In genomic region chr10:124048371-124049290, GRCh38 we compare ENCODE assay signal across 22 cellular contexts. TPM values are rescaled to one million over a fixed set of nuclear protein-coding genes. Genes with fewer than 3 reads are reported as not detected.
DNase-seq lines count a peak whose midpoint lies in the region; ATAC-seq and TF ChIP-seq lines count a peak whose summit lies in the region.
"Had no signal": no experiment of that assay in that cellular context is flagged by ENCODE, and none has a peak within 500 bp of the region (broad histone marks: within the 10 kb centered on the region; RNA-seq: fewer than 3 reads in every experiment).

No MANE protein-coding gene starts in this region.

- POLR2A ChIA-PET in HCT116 (lab: Charles Lee): no interaction called here

- no peak for TF ChIP-seq POLR2A in HCT116 (IDR thresholded peaks at IDR 0.05; ENCODE audit: borderline replicate concordance, extremely low read depth, insufficient read depth, insufficient read length)

- no peak for ATAC-seq in HCT116
- no peak for ATAC-seq in GM19023 (IDR thresholded peaks at IDR 0.05; ENCODE audit: unreplicated experiment)
- ATAC-seq in stimulated activated effector memory CD8-positive, alpha-beta T cell treated with anti-CD3 and anti-CD28 coated beads, Interleukin-12 subunit alpha, Interleukin-12 subunit beta, amount 100 ng/mL, for 72 hours: no peak
- ATAC-seq in HG03378 (IDR thresholded peaks at IDR 0.05; ENCODE audit: unreplicated experiment): no peak
- ATAC-seq: natural killer cell had no signal

- peaks cover 15% of the 10 kb centered on the region for H3K36me3 Mint-ChIP-seq in chondrocyte (ENCODE audit: low read depth)
- H3K36me3 Mint-ChIP-seq in stimulated activated effector memory CD8-positive, alpha-beta T cell treated with anti-CD3 and anti-CD28 coated beads, Interleukin-12 subunit alpha, Interleukin-12 subunit beta, amount 100 ng/mL, for 72 hours: no peaks in the 10 kb centered on the region
- H3K36me3 Mint-ChIP-seq: natural killer cell had no signal

- H3K27me3 ChIP-seq in HCT116 (ENCODE audit: insufficient read depth, low read length): no peaks in the 10 kb centered on the region
- no peaks in the 10 kb centered on the region for H3K27me3 ChIP-seq in liver (ENCODE audit: control insufficient read depth in 4 of 4, insufficient read depth in 4 of 4, low read length in 3 of 4)
- H3K27me3 ChIP-seq: BLaER1, cardiac muscle cell, suprapubic skin had no signal

- DNase-seq in HCT116 (ENCODE audit: low read depth, low spot score) (no peak), chondrocyte (ENCODE audit: low spot score) (peak; percentile 83), retina (peak; percentile 42), NCI-H2029 (lab: John Stamatoyannopoulos, UW) (no peak)
- no peak for DNase-seq in stimulated activated effector memory CD8-positive, alpha-beta T cell treated with anti-CD3 and anti-CD28 coated beads, Interleukin-12 subunit alpha, Interleukin-12 subunit beta, amount 100 ng/mL, for 72 hours (ENCODE audit: low spot score in 2 of 2)
- DNase-seq: activated CD4-positive, alpha-beta T cell treated with anti-CD3 and anti-CD28 coated beads, Interleukin-2, amount 50 U/mL, for 1 hour; activated gamma-delta T cell; KBM-7; natural killer cell; NCI-H1694; NCI-H2227 treated with DMSO at 0.1 percent for 48 hours; stimulated activated CD4-positive, alpha-beta T cell treated with anti-CD3 and anti-CD28 coated beads, Interleukin-15, amount 100 ng/mL, for 24 hours; T-helper 2 cell; WERI-Rb-1 had no signal

- intact Hi-C loops in HCT116 (cut with micrococcal nuclease): no loop called here

- H3K9me3 ChIP-seq in HCT116 (ENCODE audit: control insufficient read depth in 1 of 2, insufficient read depth in 1 of 2, low read depth in 1 of 2, low read length in 2 of 2): no peaks in the 10 kb centered on the region
- no peaks in the 10 kb centered on the region for H3K9me3 ChIP-seq in liver (ENCODE audit: control insufficient read depth in 4 of 4, low read length in 3 of 4)
- H3K9me3 ChIP-seq: suprapubic skin had no signal

- TF ChIP-seq CTCF in HCT116 (IDR thresholded peaks at IDR 0.05 in 2 of 3, conservative IDR thresholded peaks at IDR 0.05 in 1 of 3; ENCODE audit: borderline replicate concordance in 1 of 3, insufficient read depth in 1 of 3, low read depth in 2 of 3, low read length in 2 of 3): no peak
- TF ChIP-seq CTCF in chondrocyte (IDR thresholded peaks at IDR 0.05): no peak
- no peak for TF ChIP-seq CTCF in liver (IDR thresholded peaks at IDR 0.05; ENCODE audit: low read depth, low read length, missing input control)

- TF ChIP-seq RAD21 in HCT116 (IDR thresholded peaks at IDR 0.05; ENCODE audit: low read depth) (no peak), liver (IDR thresholded peaks at IDR 0.05) (no peak)

- H2AFZ ChIP-seq in HCT116 (ENCODE audit: low read depth, low read length, poor library complexity, severe bottlenecking): no peak overlapping the region

- no peaks in the 10 kb centered on the region for H3K9me3 Mint-ChIP-seq in chondrocyte (ENCODE audit: low read depth)
- H3K9me3 Mint-ChIP-seq in stimulated activated effector memory CD8-positive, alpha-beta T cell treated with anti-CD3 and anti-CD28 coated beads, Interleukin-12 subunit alpha, Interleukin-12 subunit beta, amount 100 ng/mL, for 72 hours: peaks cover 3% of the 10 kb centered on the region
- H3K9me3 Mint-ChIP-seq: natural killer cell had no signal

- H3K9ac ChIP-seq in HCT116 (ENCODE audit: low read length) (no peak overlapping the region), liver (ENCODE audit: low read depth in 1 of 2, low read length in 2 of 2) (no peak overlapping the region)
- H3K9ac ChIP-seq: BLaER1 had no signal

- H3K27ac Mint-ChIP-seq in chondrocyte (ENCODE audit: unreplicated experiment): peak overlapping the region; percentile 28
- H3K27ac Mint-ChIP-seq in stimulated activated effector memory CD8-positive, alpha-beta T cell treated with anti-CD3 and anti-CD28 coated beads, Interleukin-12 subunit alpha, Interleukin-12 subunit beta, amount 100 ng/mL, for 72 hours: no peak overlapping the region
- H3K27ac Mint-ChIP-seq: natural killer cell had no signal

- peak overlapping the region; percentile 4 for H3K4me3 Mint-ChIP-seq in chondrocyte (ENCODE audit: unreplicated experiment)
- no peak overlapping the region for H3K4me3 Mint-ChIP-seq in stimulated activated effector memory CD8-positive, alpha-beta T cell treated with anti-CD3 and anti-CD28 coated beads, Interleukin-12 subunit alpha, Interleukin-12 subunit beta, amount 100 ng/mL, for 72 hours
- H3K4me3 Mint-ChIP-seq: natural killer cell had no signal

- H3K4me2 ChIP-seq in HCT116 (ENCODE audit: low read length): peak overlapping the region; percentile 60
- H3K4me2 ChIP-seq: BLaER1 had no signal

- H3K79me2 ChIP-seq in HCT116 (ENCODE audit: insufficient read depth, low read length): peaks cover 35% of the 10 kb centered on the region; the same call in 1 of the 2 replicates

- no TSS peak for BruUV-seq in HCT116 (replicated peaks; lab: Mats Ljungman, UMichigan)

- no peaks in the 10 kb centered on the region for H4K20me1 ChIP-seq in HCT116 (ENCODE audit: insufficient read depth)

- CTCF ChIA-PET in HCT116 (lab: Charles Lee): no interaction called here

- peaks cover 33% of the 10 kb centered on the region for H3K4me1 Mint-ChIP-seq in chondrocyte (ENCODE audit: low read depth)
- H3K4me1 Mint-ChIP-seq in stimulated activated effector memory CD8-positive, alpha-beta T cell treated with anti-CD3 and anti-CD28 coated beads, Interleukin-12 subunit alpha, Interleukin-12 subunit beta, amount 100 ng/mL, for 72 hours: no peaks in the 10 kb centered on the region
- H3K4me1 Mint-ChIP-seq: natural killer cell had no signal

- H3K27me3 Mint-ChIP-seq in chondrocyte (ENCODE audit: low read depth): no peaks in the 10 kb centered on the region

- whole genome bisulfite sequencing in liver: 40% methylated on average over 19 of the region's 19 CpGs

- H3K36me3 ChIP-seq in HCT116 (ENCODE audit: control insufficient read depth in 1 of 2, insufficient read depth in 2 of 2, low read length in 2 of 2) (no peaks in the 10 kb centered on the region; a peak in 1 of 4 replicates), liver (ENCODE audit: control insufficient read depth in 4 of 4, insufficient read depth in 3 of 4, low read depth in 1 of 4, low read length in 3 of 4) (no peaks in the 10 kb centered on the region)
- H3K36me3 ChIP-seq: cardiac muscle cell, WERI-Rb-1 had no signal

- no peaks in the 10 kb centered on the region for H3K9me2 ChIP-seq in HCT116 (ENCODE audit: insufficient read depth)

- RAD21 ChIA-PET in HCT116 (lab: Charles Lee; ENCODE audit: low non-redundant PET in 1 of 2, low total read pairs in 2 of 2, uncharacterized antibody in 2 of 2, unreplicated experiment in 2 of 2): no interaction called here

- H3K4me3 ChIP-seq in HCT116 (replicated peaks in 1 of 2; ENCODE audit: low read depth in 1 of 2, low read length in 2 of 2) (no peak overlapping the region), liver (ENCODE audit: low read depth in 1 of 3, low read length in 3 of 3) (no peak overlapping the region)
- H3K4me3 ChIP-seq: BLaER1, cardiac muscle cell, suprapubic skin had no signal

- H3K27ac ChIP-seq in HCT116 (ENCODE audit: low read depth, low read length): no peak overlapping the region
- peak overlapping the region in 1 of 2 donors; percentile 25 for H3K27ac ChIP-seq in liver (ENCODE audit: low read depth in 1 of 2, low read length in 2 of 2)
- H3K27ac ChIP-seq: BLaER1, cardiac muscle cell, epithelial cell of prostate, suprapubic skin, WERI-Rb-1 had no signal

- peaks cover 9 to 28% of the 10 kb centered on the region in 2 experiments for H3K4me1 ChIP-seq in HCT116 (ENCODE audit: control insufficient read depth in 1 of 2, insufficient read depth in 2 of 2, low read length in 2 of 2)
- H3K4me1 ChIP-seq in liver (ENCODE audit: control insufficient read depth in 4 of 4, insufficient read depth in 4 of 4, low read length in 3 of 4): peaks cover 2 to 20% (median 15%) of the 10 kb centered on the region in 4 donors
- H3K4me1 ChIP-seq: suprapubic skin had no signal

TF ChIP-seq in liver, 16 proteins besides CTCF, POLR2A, EP300 and RAD21:
- TF ChIP-seq GABPA (IDR thresholded peaks at IDR 0.05 in 1 of 2, conservative IDR thresholded peaks at IDR 0.05 in 1 of 2) (no peak), RXRA (IDR thresholded peaks at IDR 0.05) (peak; percentile 60 to 67), HNF4A (conservative IDR thresholded peaks at IDR 0.05) (peak; percentile 39 to 64), NR2F2 (IDR thresholded peaks at IDR 0.05) (peak; percentile 100), SP1 (IDR thresholded peaks at IDR 0.05) (peak; percentile 58)

RNA-seq across cellular contexts. Expression of gene CHST15, which starts 44.8 kb away (rescaled TPM):
- total RNA-seq in HCT116 (2021; ENCODE audit: unreplicated experiment): 47.2 TPM
- 24.7 and 28.6 TPM in 2 replicates for polyA plus RNA-seq in HCT116 (2012)
- total RNA-seq in chondrocyte: 26.1 to 43.8 TPM (median 42.8 TPM) in 3 replicates
- 10 to 100 TPM in 1 of 2 donors, 1 to 10 TPM in 1; 5.8 to 16.5 TPM for total RNA-seq in liver
- 1 to 10 TPM; 2.9 to 7.1 TPM for polyA plus RNA-seq in liver
- total RNA-seq: SK-MEL-5 had no signal

Comparison
In these comparisons a context has a peak if more than half of its experiments do, and no peak if none do; other contexts are left out.
1. DNase-seq: peak in chondrocyte (single experiment) and retina (single experiment); none in HCT116 (single experiment), stimulated activated effector memory CD8-positive, alpha-beta T cell treated with anti-CD3 and anti-CD28 coated beads, Interleukin-12 subunit alpha, Interleukin-12 subunit beta, amount 100 ng/mL, for 72 hours (0 of 2) and NCI-H2029 (single experiment).